16 cellular contexts compared by ENCODE assay signal in genomic region chr1:117694543-117694942, GRCh38.
A peak's percentile ranks its signal among the peaks of the same experiment; 100 is the strongest.
DNase-seq lines count a peak whose midpoint lies in the region; ATAC-seq and TF ChIP-seq lines count a peak whose summit lies in the region.
"Had no signal": no experiment of that assay in that cellular context is flagged by ENCODE, and none has a peak within 500 bp of the region (broad histone marks: within the 10 kb centered on the region; RNA-seq: fewer than 3 reads in every experiment).

No MANE protein-coding gene starts in this region.

- TF ChIP-seq CTCF in coronary artery (IDR thresholded peaks at IDR 0.05) (no peak), tibial artery (IDR thresholded peaks at IDR 0.05) (no peak), osteocyte (IDR thresholded peaks at IDR 0.05) (no peak)

- no peaks in the 10 kb centered on the region for H3K27me3 ChIP-seq in tibial artery

- no peaks in the 10 kb centered on the region for H3K36me3 Mint-ChIP-seq in activated CD8-positive, alpha-beta memory T cell treated with anti-CD3 and anti-CD28 coated beads, Interleukin-2, amount 10 ng/mL, durations not matched to agents 7 days and 5 days
- H3K36me3 Mint-ChIP-seq in osteocyte (ENCODE audit: unreplicated experiment), result no peaks in the 10 kb centered on the region
- H3K36me3 Mint-ChIP-seq: CD14-positive monocyte had no signal

- intact Hi-C loops in tibial artery (cut with DNase I; ENCODE audit: low total_unique reads), result no loop called here

- DNase-seq in activated CD8-positive, alpha-beta memory T cell treated with anti-CD3 and anti-CD28 coated beads, Interleukin-2, amount 10 ng/mL, durations not matched to agents 7 days and 5 days, result no peak
- DNase-seq in activated CD8-positive, alpha-beta memory T cell treated with anti-CD3 and anti-CD28 coated beads, Interleukin-2, amount 50 U/mL, for 4 hours, result no peak
- peak; percentile 85 for DNase-seq in OCI-M1 (lab: John Stamatoyannopoulos, UW)
- no peak for DNase-seq in coronary artery (ENCODE audit: low spot score)
- DNase-seq in tibial artery, result no peak
- DNase-seq in NCI-H526 treated with DMSO at 0.1 percent for 48 hours (lab: John Stamatoyannopoulos, UW), result no peak
- no peak for DNase-seq in osteocyte (ENCODE audit: extremely low spot score, unreplicated experiment)
- DNase-seq: GDM1, NCI-H2081, NCI-H2171, NCI-H345, NCI-H524, NCI-H82 had no signal

- peaks cover 0 to 52% (median 31%) of the 10 kb centered on the region in 4 donors for H3K4me1 ChIP-seq in tibial artery
- H3K4me1 ChIP-seq: A549 had no signal

- H3K27ac Mint-ChIP-seq in activated CD8-positive, alpha-beta memory T cell treated with anti-CD3 and anti-CD28 coated beads, Interleukin-2, amount 10 ng/mL, durations not matched to agents 7 days and 5 days, result peak overlapping the region; percentile 77
- no peak overlapping the region for H3K27ac Mint-ChIP-seq in osteocyte (ENCODE audit: unreplicated experiment)
- H3K27ac Mint-ChIP-seq: B cell, CD14-positive monocyte had no signal

- H3K9me3 Mint-ChIP-seq in activated CD8-positive, alpha-beta memory T cell treated with anti-CD3 and anti-CD28 coated beads, Interleukin-2, amount 10 ng/mL, durations not matched to agents 7 days and 5 days (ENCODE audit: low read depth), result no peaks in the 10 kb centered on the region
- H3K9me3 Mint-ChIP-seq in osteocyte (ENCODE audit: unreplicated experiment), result no peaks in the 10 kb centered on the region

- no peaks in the 10 kb centered on the region for H3K36me3 ChIP-seq in tibial artery

- peak overlapping the region; percentile 50 to 83 for H3K27ac ChIP-seq in coronary artery
- peak overlapping the region; percentile 88 to 89 for H3K27ac ChIP-seq in tibial artery
- H3K27ac ChIP-seq: A549 had no signal

- H3K4me1 Mint-ChIP-seq in activated CD8-positive, alpha-beta memory T cell treated with anti-CD3 and anti-CD28 coated beads, Interleukin-2, amount 10 ng/mL, durations not matched to agents 7 days and 5 days, result peaks cover 37% of the 10 kb centered on the region
- H3K4me1 Mint-ChIP-seq in osteocyte (ENCODE audit: unreplicated experiment), result no peaks in the 10 kb centered on the region
- H3K4me1 Mint-ChIP-seq: CD14-positive monocyte had no signal

- no peak overlapping the region for H3K4me3 Mint-ChIP-seq in activated CD8-positive, alpha-beta memory T cell treated with anti-CD3 and anti-CD28 coated beads, Interleukin-2, amount 10 ng/mL, durations not matched to agents 7 days and 5 days
- H3K4me3 Mint-ChIP-seq in osteocyte (ENCODE audit: unreplicated experiment), result no peak overlapping the region
- H3K4me3 Mint-ChIP-seq: B cell, CD14-positive monocyte had no signal

- ATAC-seq in activated CD8-positive, alpha-beta memory T cell treated with anti-CD3 and anti-CD28 coated beads, Interleukin-2, amount 10 ng/mL, durations not matched to agents 7 days and 5 days, result peak; percentile 86
- ATAC-seq: A549 had no signal

- no peak overlapping the region for H3K4me3 ChIP-seq in coronary artery
- H3K4me3 ChIP-seq in tibial artery, result no peak overlapping the region
- H3K4me3 ChIP-seq: A549 had no signal

- CTCF ChIA-PET in activated CD8-positive, alpha-beta memory T cell treated with anti-CD3 and anti-CD28 coated beads, Interleukin-2, amount 10 ng/mL, durations not matched to agents 7 days and 5 days (lab: Charles Lee), result interaction anchor here (0.9 to 2.8 kb wide), 9 partner anchors 18 to 160 kb away, joined by 3 to 17 read pairs (median 5); no protein-coding TSS in a partner anchor

- no peaks in the 10 kb centered on the region for H3K9me3 ChIP-seq in tibial artery
- H3K9me3 ChIP-seq: A549 had no signal

- H3K27me3 Mint-ChIP-seq in activated CD8-positive, alpha-beta memory T cell treated with anti-CD3 and anti-CD28 coated beads, Interleukin-2, amount 10 ng/mL, durations not matched to agents 7 days and 5 days, result peaks cover 10% of the 10 kb centered on the region
- peaks cover 41% of the 10 kb centered on the region for H3K27me3 Mint-ChIP-seq in osteocyte (ENCODE audit: unreplicated experiment)
